ENCODE assay signal across 1 cellular context in the genomic region with DNA sequence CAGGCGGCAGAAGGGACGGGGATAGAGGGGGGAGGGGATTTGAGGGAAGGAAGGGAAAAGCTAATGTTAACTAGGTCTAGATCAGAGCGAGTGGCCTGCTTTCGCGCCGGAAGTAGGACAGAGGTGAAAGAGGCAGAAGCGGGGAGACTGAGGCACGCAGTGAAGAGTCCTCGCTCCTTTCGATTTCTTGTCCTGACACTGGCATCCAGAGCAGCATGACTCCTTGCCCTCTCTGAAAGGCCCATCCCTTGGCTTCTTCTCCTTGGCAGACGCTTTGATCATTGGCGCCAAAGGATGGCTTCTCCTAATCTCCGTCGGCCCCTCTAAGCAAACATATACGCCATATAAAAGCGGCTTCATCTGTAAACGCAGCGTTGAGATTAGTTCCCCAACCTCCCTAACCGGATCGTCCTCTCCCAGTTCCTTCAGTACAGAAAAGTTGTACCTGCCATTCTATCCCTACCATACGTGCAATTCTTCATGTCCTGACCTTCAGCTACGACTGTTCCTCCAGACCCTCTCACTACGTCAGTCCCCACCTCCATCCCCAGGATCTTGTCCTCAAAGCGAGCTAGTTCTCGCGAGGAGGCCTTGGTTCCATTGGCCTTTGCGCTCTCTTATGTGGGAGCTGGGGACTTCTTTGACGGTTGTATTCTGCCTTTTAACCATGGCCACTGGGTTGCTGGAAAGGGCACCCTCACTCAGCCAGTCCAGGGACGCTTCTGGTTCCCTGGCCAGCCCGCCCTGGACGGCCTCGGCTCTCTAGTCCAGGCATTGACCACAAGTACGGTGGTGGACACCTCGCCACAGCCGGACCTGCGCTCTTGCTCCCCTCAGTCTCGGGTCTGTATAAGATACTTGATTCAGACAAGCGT.
TF ChIP-seq lines count a peak whose summit lies in the region.

No MANE protein-coding gene starts in this region.

TF ChIP-seq in SK-N-SH treated with all-trans-retinoic acid at 6 μM for 48 hours, 23 proteins besides CTCF, POLR2A, EP300 and RAD21 (continued from another document):
- TF ChIP-seq, protein P1, sequence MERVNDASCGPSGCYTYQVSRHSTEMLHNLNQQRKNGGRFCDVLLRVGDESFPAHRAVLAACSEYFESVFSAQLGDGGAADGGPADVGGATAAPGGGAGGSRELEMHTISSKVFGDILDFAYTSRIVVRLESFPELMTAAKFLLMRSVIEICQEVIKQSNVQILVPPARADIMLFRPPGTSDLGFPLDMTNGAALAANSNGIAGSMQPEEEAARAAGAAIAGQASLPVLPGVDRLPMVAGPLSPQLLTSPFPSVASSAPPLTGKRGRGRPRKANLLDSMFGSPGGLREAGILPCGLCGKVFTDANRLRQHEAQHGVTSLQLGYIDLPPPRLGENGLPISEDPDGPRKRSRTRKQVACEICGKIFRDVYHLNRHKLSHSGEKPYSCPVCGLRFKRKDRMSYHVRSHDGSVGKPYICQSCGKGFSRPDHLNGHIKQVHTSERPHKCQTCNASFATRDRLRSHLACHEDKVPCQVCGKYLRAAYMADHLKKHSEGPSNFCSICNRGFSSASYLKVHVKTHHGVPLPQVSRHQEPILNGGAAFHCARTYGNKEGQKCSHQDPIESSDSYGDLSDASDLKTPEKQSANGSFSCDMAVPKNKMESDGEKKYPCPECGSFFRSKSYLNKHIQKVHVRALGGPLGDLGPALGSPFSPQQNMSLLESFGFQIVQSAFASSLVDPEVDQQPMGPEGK (CRISPR knock-in tag; IDR thresholded peaks at IDR 0.05; ENCODE audit: borderline replicate concordance), result no peak
- TF ChIP-seq PPARA (CRISPR knock-in tag; IDR thresholded peaks at IDR 0.05; ENCODE audit: borderline replicate concordance) (no peak), OSR1 (CRISPR knock-in tag; IDR thresholded peaks at IDR 0.05) (no peak), TCF4 (CRISPR knock-in tag; IDR thresholded peaks at IDR 0.05; ENCODE audit: borderline replicate concordance) (no peak)
